In the genomic region with DNA sequence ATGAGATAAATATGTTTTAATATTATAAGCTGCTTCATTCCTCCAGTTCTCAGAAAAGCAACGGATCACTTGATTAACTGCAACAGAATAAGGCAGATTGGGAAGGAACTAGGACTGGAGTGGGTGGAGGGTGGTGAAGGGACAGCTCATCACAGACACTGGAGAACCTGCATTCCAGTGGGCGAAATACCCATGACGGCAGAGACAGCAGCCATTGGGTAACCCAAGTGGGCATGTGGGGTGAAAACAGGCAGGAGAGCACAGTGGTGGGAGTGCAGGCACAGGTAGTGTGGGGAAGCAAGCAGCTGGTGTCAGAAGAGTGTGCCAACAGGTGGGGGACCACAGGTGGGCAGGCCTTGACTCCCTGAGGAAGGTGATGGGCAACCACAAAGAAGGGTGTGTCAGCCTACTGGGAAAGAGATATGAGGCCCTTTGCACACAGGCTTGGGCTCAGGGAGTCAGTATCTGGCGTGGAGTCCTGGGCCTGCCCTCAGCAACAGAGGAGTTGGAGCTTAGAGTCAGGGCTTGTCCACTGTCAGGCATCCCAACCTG, we compare ENCODE assay signal across 21 cellular contexts. TPM values are rescaled to one million over a fixed set of nuclear protein-coding genes. Genes with fewer than 3 reads are reported as not detected.
"Had no signal": no experiment of that assay in that cellular context is flagged by ENCODE, and none has a peak within 500 bp of the region (broad histone marks: within the 10 kb centered on the region; RNA-seq: fewer than 3 reads in every experiment).

No MANE protein-coding gene starts in this region.

- H3K4me1 Mint-ChIP-seq: natural killer cell; stimulated activated memory B cell treated with anti-CD40 and anti-IgM and Interleukin-4, amounts not matched to agents 10 μg/mL and 1 μg/mL and 100 μg/mL, for 72 hours had no signal

- H3K9me3 Mint-ChIP-seq: memory B cell; natural killer cell; stimulated activated memory B cell treated with anti-CD40 and anti-IgM and Interleukin-4, amounts not matched to agents 10 μg/mL and 1 μg/mL and 100 μg/mL, for 72 hours; stimulated activated naive CD8-positive, alpha-beta T cell treated with anti-CD3 and anti-CD28 coated beads, Interleukin-15, Interleukin-2, amounts not matched to agents 100 ng/mL and 50 ng/mL, for 24 hours had no signal

- H3K4me1 ChIP-seq: heart left ventricle, prostate gland, right atrium auricular region, tibial nerve had no signal

- DNase-seq: dermis blood vessel endothelial cell; effector memory CD4-positive, alpha-beta T cell; erythroblast; heart left ventricle; kidney; natural killer cell; stimulated activated CD4-positive, alpha-beta T cell treated with anti-CD3 and anti-CD28 coated beads, Interleukin-2, amount 100 ng/mL, for 24 hours; stimulated activated CD4-positive, alpha-beta T cell treated with anti-CD3 and anti-CD28 coated beads, Interleukin-4, amount 100 ng/mL, for 24 hours had no signal

- H3K4me3 ChIP-seq: coronary artery, heart left ventricle, hepatocyte, lung, prostate gland, right atrium auricular region, thoracic aorta, tibial nerve had no signal

- ATAC-seq: heart left ventricle; left lobe of liver; natural killer cell; sciatic nerve; stimulated activated memory B cell treated with anti-CD40 and anti-IgM and Interleukin-4, amounts not matched to agents 10 μg/mL and 1 μg/mL and 100 μg/mL, for 72 hours had no signal

- H3K9me3 ChIP-seq: heart left ventricle, prostate gland, right atrium auricular region, thoracic aorta, tibial nerve had no signal

- H3K27me3 ChIP-seq: hepatocyte, right atrium auricular region, tibial nerve had no signal

- H3K27ac ChIP-seq: coronary artery, heart left ventricle, hepatocyte, prostate gland, right atrium auricular region, thoracic aorta, tibial nerve had no signal

- H3K4me3 Mint-ChIP-seq: memory B cell; natural killer cell; stimulated activated memory B cell treated with anti-CD40 and anti-IgM and Interleukin-4, amounts not matched to agents 10 μg/mL and 1 μg/mL and 100 μg/mL, for 72 hours; stimulated activated naive CD8-positive, alpha-beta T cell treated with anti-CD3 and anti-CD28 coated beads, Interleukin-15, Interleukin-2, amounts not matched to agents 100 ng/mL and 50 ng/mL, for 24 hours had no signal

- H3K4me2 ChIP-seq: hepatocyte had no signal

- H3K27ac Mint-ChIP-seq: memory B cell; natural killer cell; stimulated activated memory B cell treated with anti-CD40 and anti-IgM and Interleukin-4, amounts not matched to agents 10 μg/mL and 1 μg/mL and 100 μg/mL, for 72 hours; stimulated activated naive CD8-positive, alpha-beta T cell treated with anti-CD3 and anti-CD28 coated beads, Interleukin-15, Interleukin-2, amounts not matched to agents 100 ng/mL and 50 ng/mL, for 24 hours had no signal

- H2AFZ ChIP-seq: hepatocyte had no signal

- H3K36me3 ChIP-seq: heart left ventricle, prostate gland, right atrium auricular region, thoracic aorta, tibial nerve had no signal

- H3K36me3 Mint-ChIP-seq: memory B cell; natural killer cell; stimulated activated memory B cell treated with anti-CD40 and anti-IgM and Interleukin-4, amounts not matched to agents 10 μg/mL and 1 μg/mL and 100 μg/mL, for 72 hours had no signal

RNA-seq across cellular contexts. Expression of a gene that starts 27.2 kb away (rescaled TPM):
- polyA plus RNA-seq: heart left ventricle, liver, lung had no signal
